In the genomic region with DNA sequence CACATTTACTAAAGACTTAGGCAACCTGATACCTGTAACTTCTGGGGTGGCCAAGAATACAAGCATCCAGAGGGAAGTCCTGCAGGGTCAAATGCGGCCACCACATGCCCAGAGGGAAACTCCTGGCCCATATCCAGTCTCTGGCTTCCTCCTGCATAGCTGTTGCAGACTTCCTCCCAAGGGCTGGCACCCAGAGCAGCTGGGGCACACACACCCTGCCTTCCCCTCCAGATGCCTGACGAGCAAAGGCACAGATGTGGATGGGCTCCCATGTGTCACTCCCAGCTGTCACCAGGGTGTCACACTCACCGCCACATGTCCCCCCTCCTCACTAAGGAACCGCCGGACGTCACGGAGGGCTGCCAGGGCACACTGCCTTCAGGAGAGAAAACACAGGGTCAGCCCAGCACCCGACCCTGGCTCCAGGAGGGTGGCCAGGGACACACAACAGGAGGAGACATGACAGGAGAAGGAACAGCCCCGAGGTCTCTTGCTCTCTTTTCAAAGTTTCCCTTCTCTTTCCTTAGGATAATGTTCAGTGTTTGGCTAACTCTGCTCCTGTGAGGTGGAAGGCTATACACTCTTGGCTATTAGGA, we compare ENCODE assay signal across 13 cellular contexts. TPM values are rescaled to one million over a fixed set of nuclear protein-coding genes. Genes with fewer than 3 reads are reported as not detected.
A peak's percentile ranks its signal among the peaks of the same experiment; 100 is the strongest.
DNase-seq lines count a peak whose midpoint lies in the region; ATAC-seq and TF ChIP-seq lines count a peak whose summit lies in the region.
"Had no signal": no experiment of that assay in that cellular context is flagged by ENCODE, and none has a peak within 500 bp of the region (broad histone marks: within the 10 kb centered on the region; RNA-seq: fewer than 3 reads in every experiment).

No MANE protein-coding gene starts in this region.

- no peak for ATAC-seq in GM21381 (IDR thresholded peaks at IDR 0.05; ENCODE audit: unreplicated experiment)

- H3K4me1 Mint-ChIP-seq in dendritic cell treated with granulocyte-macrophage colony-stimulating factor and Interleukin-4, amounts not matched to agents 40 ng/mL and 50 ng/mL, for 4 days (ENCODE audit: low read depth): peaks cover 39% of the 10 kb centered on the region
- H3K4me1 Mint-ChIP-seq: memory B cell had no signal

- no peak for TF ChIP-seq CTCF in AG10803 (conservative IDR thresholded peaks at IDR 0.05; ENCODE audit: low read length)

- peak overlapping the region; percentile 85 for H3K27ac Mint-ChIP-seq in dendritic cell treated with granulocyte-macrophage colony-stimulating factor and Interleukin-4, amounts not matched to agents 40 ng/mL and 50 ng/mL, for 4 days
- H3K27ac Mint-ChIP-seq: memory B cell had no signal

- peak overlapping the region; percentile 1 for H3K4me3 Mint-ChIP-seq in dendritic cell treated with granulocyte-macrophage colony-stimulating factor and Interleukin-4, amounts not matched to agents 40 ng/mL and 50 ng/mL, for 4 days
- H3K4me3 Mint-ChIP-seq: memory B cell had no signal

- peak; percentile 43 for DNase-seq in AG10803 (ENCODE audit: low read depth)
- DNase-seq in M059J (ENCODE audit: low read depth): peak; percentile 58
- DNase-seq in mucosa of gallbladder (ENCODE audit: low spot score): peak; percentile 17
- no peak for DNase-seq in ACHN
- DNase-seq in SKM-1 (lab: John Stamatoyannopoulos, UW; ENCODE audit: unreplicated experiment): no peak
- DNase-seq in NCI-H1417 (lab: John Stamatoyannopoulos, UW): no peak
- DNase-seq: activated naive CD4-positive, alpha-beta T cell; GOT3 had no signal

- H3K36me3 Mint-ChIP-seq in dendritic cell treated with granulocyte-macrophage colony-stimulating factor and Interleukin-4, amounts not matched to agents 40 ng/mL and 50 ng/mL, for 4 days (ENCODE audit: low read depth): peaks cover 85% of the 10 kb centered on the region
- H3K36me3 Mint-ChIP-seq: memory B cell had no signal

- intact Hi-C loops in dendritic cell treated with granulocyte-macrophage colony-stimulating factor and Interleukin-4, amounts not matched to agents 40 ng/mL and 50 ng/mL, for 4 days (cut with micrococcal nuclease): no loop called here

- in situ Hi-C loops in ACHN (cut with HindIII; ENCODE audit: low pct_ligation_motif_present, low pct_unique_long_range_greater_than_20kb, low sequenced_read_pairs): no loop called here

- H3K27me3 Mint-ChIP-seq in dendritic cell treated with granulocyte-macrophage colony-stimulating factor and Interleukin-4, amounts not matched to agents 40 ng/mL and 50 ng/mL, for 4 days: no peaks in the 10 kb centered on the region

- H3K9me3 Mint-ChIP-seq in dendritic cell treated with granulocyte-macrophage colony-stimulating factor and Interleukin-4, amounts not matched to agents 40 ng/mL and 50 ng/mL, for 4 days: no peaks in the 10 kb centered on the region

- H3K4me3 ChIP-seq in AG10803 (ENCODE audit: low read length): no peak overlapping the region
- H3K4me3 ChIP-seq: cardiac muscle cell, uterus had no signal

RNA-seq across cellular contexts. Expression of a gene that starts 13.2 kb away (rescaled TPM):
- total RNA-seq in M059J (2014; rRNA removed; shearing (Covaris generic)): 19.5 and 31.0 TPM in 2 replicates
- total RNA-seq in mucosa of gallbladder: 4.3 TPM

RNA-seq across cellular contexts. Expression of a gene that starts 20.2 kb away (rescaled TPM):
- total RNA-seq in M059J (2014; rRNA removed; shearing (Covaris generic)): 0.17 and 2.7 TPM in 2 replicates
- not detected for total RNA-seq in mucosa of gallbladder

RNA-seq across cellular contexts. Expression of a gene that starts 39.4 kb away (rescaled TPM):
- total RNA-seq in M059J (2014; rRNA removed; shearing (Covaris generic)): 282 and 311 TPM in 2 replicates
- total RNA-seq in mucosa of gallbladder: 181 TPM

RNA-seq across cellular contexts. Expression of a gene that starts 51.8 kb away (rescaled TPM):
- 17.0 and 33.1 TPM in 2 replicates for total RNA-seq in M059J (2014; rRNA removed; shearing (Covaris generic))
- total RNA-seq in mucosa of gallbladder: 9.4 TPM

Comparison
In these comparisons a context has a peak if more than half of its experiments do, and no peak if none do; other contexts are left out.
1. DNase-seq: peak in AG10803 (single experiment), M059J (single experiment) and mucosa of gallbladder (single experiment); none in ACHN (single experiment), SKM-1 (single experiment) and NCI-H1417 (0 of 3).